Comparison of ENCODE assay signal across 9 cellular contexts in the genomic region with DNA sequence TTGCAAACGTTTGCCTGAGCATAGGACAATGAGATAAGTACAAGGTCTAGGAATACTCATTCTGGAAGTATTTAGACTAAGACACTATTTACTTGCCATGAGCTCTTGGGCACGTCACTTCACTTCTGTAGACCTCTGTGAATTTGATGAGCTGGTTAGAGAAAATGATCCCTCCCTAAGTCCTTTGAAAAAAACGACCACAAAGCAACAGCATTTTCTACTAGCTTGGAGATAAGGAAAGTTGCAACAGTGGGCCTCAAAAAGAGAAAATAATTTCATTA. TPM values are rescaled to one million over a fixed set of nuclear protein-coding genes. Genes with fewer than 3 reads are reported as not detected.
DNase-seq lines count a peak whose midpoint lies in the region; ATAC-seq and TF ChIP-seq lines count a peak whose summit lies in the region.
"Had no signal": no experiment of that assay in that cellular context is flagged by ENCODE, and none has a peak within 500 bp of the region (broad histone marks: within the 10 kb centered on the region; RNA-seq: fewer than 3 reads in every experiment).

No MANE protein-coding gene starts in this region.

- H3K36me3 ChIP-seq in endocrine pancreas (ENCODE audit: control insufficient read depth, insufficient read depth, low read length) = no peaks in the 10 kb centered on the region
- H3K36me3 ChIP-seq in mucosa of rectum (ENCODE audit: control insufficient read depth in 2 of 2, insufficient read depth in 2 of 2, low read length in 2 of 2) = no peaks in the 10 kb centered on the region
- H3K36me3 ChIP-seq in uterus = no peaks in the 10 kb centered on the region
- H3K36me3 ChIP-seq: BLaER1 treated with 17β-estradiol and CSF1 and Interleukin-3, amounts not matched to agents 10 nM and 100 nM had no signal

- H3K4me3 Mint-ChIP-seq in CD4-positive, alpha-beta T cell = no peak overlapping the region

- POLR2A ChIA-PET in CD4-positive, alpha-beta T cell (lab: Charles Lee) = no interaction called here

- H3K4me1 ChIP-seq in endocrine pancreas (ENCODE audit: control insufficient read depth, insufficient read depth, low read length) = peaks cover 5% of the 10 kb centered on the region
- H3K4me1 ChIP-seq in mucosa of rectum (ENCODE audit: control insufficient read depth in 2 of 2, insufficient read depth in 2 of 2, low read length in 2 of 2) = peaks cover 0 to 18% of the 10 kb centered on the region in 2 donors
- peaks cover 5 to 12% of the 10 kb centered on the region in 2 donors for H3K4me1 ChIP-seq in uterus
- H3K4me1 ChIP-seq: BLaER1 treated with 17β-estradiol and CSF1 and Interleukin-3, amounts not matched to agents 10 nM and 100 nM had no signal

- H3K4me3 ChIP-seq in endocrine pancreas (ENCODE audit: control insufficient read depth, insufficient read depth, low read length) = peak overlapping the region; percentile 99
- peak overlapping the region; percentile 95 to 98 for H3K4me3 ChIP-seq in mucosa of rectum (ENCODE audit: low read length in 2 of 2)
- peak overlapping the region; percentile 65 to 84 for H3K4me3 ChIP-seq in uterus
- H3K4me3 ChIP-seq: BLaER1 treated with 17β-estradiol and CSF1 and Interleukin-3, amounts not matched to agents 10 nM and 100 nM had no signal

- H3K27me3 ChIP-seq in endocrine pancreas (ENCODE audit: control insufficient read depth, insufficient read depth, low read length) (no peaks in the 10 kb centered on the region), mucosa of rectum (ENCODE audit: control insufficient read depth in 2 of 2, insufficient read depth in 2 of 2, low read length in 2 of 2) (no peaks in the 10 kb centered on the region), uterus (no peaks in the 10 kb centered on the region)
- H3K27me3 ChIP-seq in CD4-positive, alpha-beta T cell (ENCODE audit: control insufficient read depth, insufficient read depth, low read length) = peaks cover 16% of the 10 kb centered on the region
- H3K27me3 ChIP-seq: BLaER1 treated with 17β-estradiol and CSF1 and Interleukin-3, amounts not matched to agents 10 nM and 100 nM had no signal

- no peaks in the 10 kb centered on the region for H3K4me1 Mint-ChIP-seq in CD4-positive, alpha-beta T cell (ENCODE audit: low read depth)

- H3K9ac ChIP-seq in endocrine pancreas (ENCODE audit: control insufficient read depth, insufficient read depth, low read length) = peak overlapping the region; percentile 97
- H3K9ac ChIP-seq in mucosa of rectum (ENCODE audit: low read depth in 1 of 2, low read length in 2 of 2) = peak overlapping the region; percentile 53 to 87
- H3K9ac ChIP-seq: BLaER1 treated with 17β-estradiol and CSF1 and Interleukin-3, amounts not matched to agents 10 nM and 100 nM had no signal

- intact Hi-C loops in Right ventricle myocardium inferior (cut with DNase I) (loop anchor here (5.0 kb wide), 3 partner anchors 36 to 106 kb away; no protein-coding TSS in a partner anchor), left ventricle myocardium superior (cut with micrococcal nuclease) (loop anchor here (10.0 kb wide), 1 partner anchor 52 kb away; no protein-coding TSS in a partner anchor), uterus (cut with DNase I; ENCODE audit: low total_unique reads) (no loop called here)
- intact Hi-C loops in CD4-positive, alpha-beta T cell (cut with DNase I, micrococcal nuclease) = no loop called here

- peaks cover 2% of the 10 kb centered on the region for H3K9me3 Mint-ChIP-seq in CD4-positive, alpha-beta T cell

- H3K9me3 ChIP-seq in endocrine pancreas (ENCODE audit: control insufficient read depth, low read length) (no peaks in the 10 kb centered on the region), mucosa of rectum (ENCODE audit: control insufficient read depth in 2 of 2, low read length in 2 of 2) (no peaks in the 10 kb centered on the region), uterus (no peaks in the 10 kb centered on the region)
- no peaks in the 10 kb centered on the region for H3K9me3 ChIP-seq in CD4-positive, alpha-beta T cell (ENCODE audit: control insufficient read depth, low read length)

- CTCF ChIA-PET in CD4-positive, alpha-beta T cell (lab: Charles Lee) = no interaction called here

- no peaks in the 10 kb centered on the region for H3K36me3 Mint-ChIP-seq in CD4-positive, alpha-beta T cell (ENCODE audit: low read depth)

- H3K27ac Mint-ChIP-seq in CD4-positive, alpha-beta T cell = no peak overlapping the region

- no peak for DNase-seq in Right ventricle myocardium inferior (ENCODE audit: missing footprints)
- DNase-seq in left ventricle myocardium superior = no peak
- no peak for DNase-seq in uterus
- DNase-seq in MV-4-11 (lab: John Stamatoyannopoulos, UW) = no peak
- no peak for DNase-seq in activated CD8-positive, alpha-beta memory T cell treated with anti-CD3 and anti-CD28 coated beads, Interleukin-2, amount 50 U/mL, for 48 hours
- DNase-seq in CD4-positive, alpha-beta T cell = no peak

- TF ChIP-seq POLR2A in uterus (IDR thresholded peaks at IDR 0.05) = no peak

- H3K27ac ChIP-seq in mucosa of rectum (ENCODE audit: low read depth in 2 of 2, low read length in 2 of 2) (peak overlapping the region; percentile 93 to 97), uterus (peak overlapping the region; percentile 92 to 98)
- H3K27ac ChIP-seq in CD4-positive, alpha-beta T cell (ENCODE audit: low read depth, low read length) = no peak overlapping the region
- H3K27ac ChIP-seq: BLaER1 treated with 17β-estradiol and CSF1 and Interleukin-3, amounts not matched to agents 10 nM and 100 nM had no signal

- ATAC-seq in Right ventricle myocardium inferior (peak; percentile 2), left ventricle myocardium superior (no peak)
- no peak for ATAC-seq in CD4-positive, alpha-beta T cell (ENCODE audit: poor library complexity)

- no peak for TF ChIP-seq CTCF in uterus (IDR thresholded peaks at IDR 0.05)
- TF ChIP-seq CTCF in CD4-positive, alpha-beta T cell (IDR thresholded peaks at IDR 0.05) = no peak

- H3K27me3 Mint-ChIP-seq in CD4-positive, alpha-beta T cell = peaks cover 30% of the 10 kb centered on the region

RNA-seq across cellular contexts. Expression of a gene that starts 1.9 kb away (rescaled TPM):
- 1.9 TPM for total RNA-seq in Right ventricle myocardium inferior
- 2.4 TPM for total RNA-seq in left ventricle myocardium superior
- 10 to 100 TPM in 2 of 4 donors, 1 to 10 TPM in 2; 1.5 to 15.6 (median 9.4) TPM for total RNA-seq in uterus
- not detected for total RNA-seq in CD4-positive, alpha-beta T cell

Comparison
In these comparisons a context has a peak if more than half of its experiments do, and no peak if none do; other contexts are left out.
1. intact Hi-C loops: an anchor here in Right ventricle myocardium inferior (5.0 kb wide) and left ventricle myocardium superior (10.0 kb wide); none called in uterus and CD4-positive, alpha-beta T cell.